9 cellular contexts compared by ENCODE assay signal in genomic region chr4:152735302-152735917, GRCh38. TPM values are rescaled to one million over a fixed set of nuclear protein-coding genes. Genes with fewer than 3 reads are reported as not detected.
DNase-seq lines count a peak whose midpoint lies in the region; ATAC-seq and TF ChIP-seq lines count a peak whose summit lies in the region.
"Had no signal": no experiment of that assay in that cellular context is flagged by ENCODE, and none has a peak within 500 bp of the region (broad histone marks: within the 10 kb centered on the region; RNA-seq: fewer than 3 reads in every experiment).

No MANE protein-coding gene starts in this region.

- no peaks in the 10 kb centered on the region for H4K20me1 ChIP-seq in GM23338 (replicated peaks; ENCODE audit: insufficient read depth)

- intact Hi-C loops in CD4-positive, alpha-beta memory T cell (cut with micrococcal nuclease): loop anchor here (1.0 kb wide), 5 partner anchors 92 to 1618 kb away; no protein-coding TSS in a partner anchor

- H3F3A ChIP-seq in GM23338 (replicated peaks; ENCODE audit: low read depth): no peaks in the 10 kb centered on the region

- no peaks in the 10 kb centered on the region for H3K9me2 ChIP-seq in GM23338 (ENCODE audit: insufficient read depth)

- peaks cover 2 to 3% of the 10 kb centered on the region in 2 donors for H3K27me3 Mint-ChIP-seq in CD4-positive, alpha-beta memory T cell
- H3K27me3 Mint-ChIP-seq in GM23338 (ENCODE audit: insufficient read depth, low read depth, poor library complexity) (peaks cover 2% of the 10 kb centered on the region), progenitor cell of endocrine pancreas (peaks cover 15% of the 10 kb centered on the region)

- H3K27ac ChIP-seq in CD4-positive, alpha-beta memory T cell (ENCODE audit: low read depth, low read length): no peak overlapping the region
- no peak overlapping the region for H3K27ac ChIP-seq in GM23338 (ENCODE audit: low read depth)

- no peak overlapping the region for H3K4me2 ChIP-seq in GM23338

- H2AFZ ChIP-seq in GM23338: 0 out of 2 replicates have a peak overlapping the region, but pooled peaks have one; percentile 0

- H3K27me3 ChIP-seq in CD4-positive, alpha-beta memory T cell (ENCODE audit: insufficient read depth, low read length): no peaks in the 10 kb centered on the region
- H3K27me3 ChIP-seq in GM23338 (ENCODE audit: insufficient read depth): no peaks in the 10 kb centered on the region

- no peaks in the 10 kb centered on the region for H3K4me1 ChIP-seq in CD4-positive, alpha-beta memory T cell (ENCODE audit: insufficient read depth, low read length)
- peaks cover 3% of the 10 kb centered on the region; the same call in 1 of the 2 replicates for H3K4me1 ChIP-seq in GM23338 (ENCODE audit: insufficient read depth)

- H3K9me3 ChIP-seq in CD4-positive, alpha-beta memory T cell (ENCODE audit: control insufficient read depth in 1 of 2, low read length in 2 of 2): no peaks in the 10 kb centered on the region

- TF ChIP-seq CTCF in GM23338 (conservative IDR thresholded peaks at IDR 0.05; ENCODE audit: low read depth in 2 of 2): peak; percentile 60 to 80; a peak in 3 of 4 replicates
- peak; percentile 71 for TF ChIP-seq CTCF in progenitor cell of endocrine pancreas (IDR thresholded peaks at IDR 0.05; ENCODE audit: unreplicated experiment)

- no peak overlapping the region for H3K4me3 ChIP-seq in CD4-positive, alpha-beta memory T cell (ENCODE audit: low read length in 2 of 2)
- no peak overlapping the region for H3K4me3 ChIP-seq in GM23338

- peak in 4 of 5 donors; percentile 36 to 39 (median 38) for DNase-seq in CD4-positive, alpha-beta memory T cell
- peak; percentile 63 for DNase-seq in GM23338 (ENCODE audit: low spot score)
- peak; percentile 87 for DNase-seq in OCI-M1 (lab: John Stamatoyannopoulos, UW)
- DNase-seq in progenitor cell of endocrine pancreas (ENCODE audit: low spot score, unreplicated experiment): no peak
- DNase-seq in SHP77 (lab: John Stamatoyannopoulos, UW): no peak

- no peaks in the 10 kb centered on the region for H3K79me2 ChIP-seq in GM23338 (replicated peaks; ENCODE audit: insufficient read depth)

- peaks cover 0 to 3% (median 0%) of the 10 kb centered on the region in 4 donors for H3K4me1 Mint-ChIP-seq in CD4-positive, alpha-beta memory T cell
- H3K4me1 Mint-ChIP-seq in GM23338: peaks cover 22% of the 10 kb centered on the region
- no peaks in the 10 kb centered on the region for H3K4me1 Mint-ChIP-seq in progenitor cell of endocrine pancreas (ENCODE audit: low read depth)
- H3K4me1 Mint-ChIP-seq: immature natural killer cell had no signal

- ATAC-seq in GM23338 (peak; percentile 64), esophagus mucosa (peak; percentile 68), GM18870 (IDR thresholded peaks at IDR 0.05; ENCODE audit: unreplicated experiment) (no peak), HG03442 (IDR thresholded peaks at IDR 0.05; ENCODE audit: unreplicated experiment) (no peak)

- no peak overlapping the region for H3K4me3 Mint-ChIP-seq in CD4-positive, alpha-beta memory T cell
- H3K4me3 Mint-ChIP-seq in GM23338 (no peak overlapping the region), progenitor cell of endocrine pancreas (ENCODE audit: low read depth) (no peak overlapping the region)
- H3K4me3 Mint-ChIP-seq: immature natural killer cell had no signal

- H3K9me3 Mint-ChIP-seq in CD4-positive, alpha-beta memory T cell: peaks cover 0 to 1% (median 0%) of the 10 kb centered on the region in 8 donors
- no peaks in the 10 kb centered on the region for H3K9me3 Mint-ChIP-seq in GM23338
- no peaks in the 10 kb centered on the region for H3K9me3 Mint-ChIP-seq in progenitor cell of endocrine pancreas (ENCODE audit: low read depth)
- H3K9me3 Mint-ChIP-seq: immature natural killer cell had no signal

- POLR2A ChIA-PET in CD4-positive, alpha-beta memory T cell (lab: Charles Lee; ENCODE audit: partially characterized antibody): no interaction called here

- no peaks in the 10 kb centered on the region for H3K36me3 ChIP-seq in CD4-positive, alpha-beta memory T cell (ENCODE audit: insufficient read depth, low read length)
- H3K36me3 ChIP-seq in GM23338 (ENCODE audit: insufficient read depth): no peaks in the 10 kb centered on the region

- H3K36me3 Mint-ChIP-seq in CD4-positive, alpha-beta memory T cell: no peaks in the 10 kb centered on the region
- H3K36me3 Mint-ChIP-seq in GM23338 (ENCODE audit: low read depth) (no peaks in the 10 kb centered on the region), progenitor cell of endocrine pancreas (ENCODE audit: insufficient read depth) (no peaks in the 10 kb centered on the region)
- H3K36me3 Mint-ChIP-seq: immature natural killer cell had no signal

- CTCF ChIA-PET in CD4-positive, alpha-beta memory T cell (lab: Charles Lee; ENCODE audit: partially characterized antibody): interaction anchor here (0.6 to 5.5 kb wide), 19 partner anchors 13 to 336 kb away, joined by 3 to 71 read pairs (median 4); partner anchors contain the start of genes ARFIP1, FBXW7 and TIGD4

- H3K27ac Mint-ChIP-seq in CD4-positive, alpha-beta memory T cell: peak overlapping the region in 1 of 7 donors; percentile 0
- H3K27ac Mint-ChIP-seq in GM23338 (no peak overlapping the region), progenitor cell of endocrine pancreas (no peak overlapping the region)
- H3K27ac Mint-ChIP-seq: immature natural killer cell had no signal

TF ChIP-seq in GM23338, 12 proteins besides CTCF, POLR2A, EP300 and RAD21 (continues in another document):
- no peak for TF ChIP-seq ZNF114 (CRISPR knock-in tag; IDR thresholded peaks at IDR 0.05)
- no peak for TF ChIP-seq ETS1 (IDR thresholded peaks at IDR 0.05)
- TF ChIP-seq POLR2AphosphoS5 (IDR thresholded peaks at IDR 0.05; ENCODE audit: low read depth): no peak
- no peak for TF ChIP-seq REST (IDR thresholded peaks at IDR 0.05; ENCODE audit: unreplicated experiment)
- no peak for TF ChIP-seq CREB1 (CRISPR knock-in tag; IDR thresholded peaks at IDR 0.05; ENCODE audit: low read depth)
- no peak for TF ChIP-seq ZNF331 (CRISPR knock-in tag; IDR thresholded peaks at IDR 0.05; ENCODE audit: low read depth)
- TF ChIP-seq NANOG (IDR thresholded peaks at IDR 0.05; ENCODE audit: borderline replicate concordance): no peak
- TF ChIP-seq EZH2phosphoT487 (IDR thresholded peaks at IDR 0.05; ENCODE audit: unreplicated experiment): no peak
- no peak for TF ChIP-seq JUNB (IDR thresholded peaks at IDR 0.05; ENCODE audit: unreplicated experiment)
- no peak for TF ChIP-seq EZH2 (IDR thresholded peaks at IDR 0.05; ENCODE audit: low read depth, unreplicated experiment)
- no peak for TF ChIP-seq STAT1 (IDR thresholded peaks at IDR 0.05; ENCODE audit: unreplicated experiment)

RNA-seq across cellular contexts. Expression of gene TIGD4, which starts 44.1 kb away (rescaled TPM):
- total RNA-seq in CD4-positive, alpha-beta memory T cell: under 1 TPM; 0.12 to 0.17 TPM
- polyA plus RNA-seq in CD4-positive, alpha-beta memory T cell: not detected
- 1.7 and 2.8 TPM in 2 replicates for total RNA-seq in GM23338 (2014; rRNA removed; shearing (Covaris generic))
- polyA plus RNA-seq in GM23338 (2016; fragmentation: Nextera tagmentation; extraction: Ambion mirVana): 1.3 and 1.6 TPM in 2 replicates
- total RNA-seq in esophagus mucosa (0.08 TPM), progenitor cell of endocrine pancreas (2.5 and 3.3 TPM in 2 replicates)

RNA-seq across cellular contexts. Expression of gene ARFIP1, which starts 44.3 kb away (rescaled TPM):
- 10 to 100 TPM; 12.5 to 16.5 TPM for total RNA-seq in CD4-positive, alpha-beta memory T cell
- 10 to 100 TPM; 12.8 to 15.3 TPM for polyA plus RNA-seq in CD4-positive, alpha-beta memory T cell
- total RNA-seq in GM23338 (2014; rRNA removed; shearing (Covaris generic)): 42.8 and 49.6 TPM in 2 replicates
- 43.8 and 46.0 TPM in 2 replicates for polyA plus RNA-seq in GM23338 (2016; fragmentation: Nextera tagmentation; extraction: Ambion mirVana)
- total RNA-seq in esophagus mucosa: 29.8 TPM
- total RNA-seq in progenitor cell of endocrine pancreas: 31.7 and 32.6 TPM in 2 replicates

RNA-seq across cellular contexts. Expression of gene TMEM154, which starts 55.6 kb away (rescaled TPM):
- 10 to 100 TPM; 35.2 to 38.6 TPM for total RNA-seq in CD4-positive, alpha-beta memory T cell
- polyA plus RNA-seq in CD4-positive, alpha-beta memory T cell: 10 to 100 TPM; 41.9 to 46.7 TPM
- 1.7 and 2.7 TPM in 2 replicates for total RNA-seq in GM23338 (2014; rRNA removed; shearing (Covaris generic))
- polyA plus RNA-seq in GM23338 (2016; fragmentation: Nextera tagmentation; extraction: Ambion mirVana): 1.0 and 1.8 TPM in 2 replicates
- total RNA-seq in esophagus mucosa (120 TPM), progenitor cell of endocrine pancreas (0.46 and 0.53 TPM in 2 replicates)

Comparison
In these comparisons a context has a peak if more than half of its experiments do, and no peak if none do; other contexts are left out.
1. DNase-seq: peak in CD4-positive, alpha-beta memory T cell (4 of 5), GM23338 (single experiment) and OCI-M1 (single experiment); none in progenitor cell of endocrine pancreas (single experiment) and SHP77 (0 of 2).
2. ATAC-seq: peak in GM23338 (single experiment) and esophagus mucosa (single experiment); none in GM18870 (single experiment) and HG03442 (single experiment).